21 cellular contexts compared by ENCODE assay signal in the genomic region with DNA sequence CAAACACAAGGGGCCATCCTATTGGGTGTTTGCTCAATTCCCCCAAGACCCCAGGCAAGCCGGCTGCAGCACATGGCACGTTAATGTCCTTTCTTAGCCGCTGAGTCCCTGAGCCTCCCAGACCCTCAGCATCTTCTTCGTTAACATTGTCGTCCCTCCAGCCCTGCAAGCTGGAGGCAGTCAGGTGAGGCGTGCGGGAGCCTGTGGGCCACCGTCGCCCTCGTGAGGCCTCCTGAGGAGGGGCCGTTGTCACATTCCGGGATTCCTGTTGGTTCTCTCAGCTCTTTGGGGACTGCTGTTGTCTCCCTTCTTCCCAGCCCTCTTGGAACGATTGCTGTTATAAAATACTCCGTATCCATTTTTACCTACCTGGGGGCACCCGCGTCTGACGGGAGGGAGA.
A peak's percentile ranks its signal among the peaks of the same experiment; 100 is the strongest.
DNase-seq lines count a peak whose midpoint lies in the region; ATAC-seq, FAIRE-seq and TF ChIP-seq lines count a peak whose summit lies in the region.
"Had no signal": no experiment of that assay in that cellular context is flagged by ENCODE, and none has a peak within 500 bp of the region (broad histone marks: within the 10 kb centered on the region; RNA-seq: fewer than 3 reads in every experiment).

No MANE protein-coding gene starts in this region.

- BruUV-seq in K562 (replicated peaks; lab: Mats Ljungman, UMichigan): no TSS peak

- H3K27ac Mint-ChIP-seq in H9: peak overlapping the region in 2 of 3 experiments; percentile 25 to 70; a peak in 3 of 7 replicates
- no peak overlapping the region for H3K27ac Mint-ChIP-seq in activated CD8-positive, alpha-beta memory T cell treated with anti-CD3 and anti-CD28 coated beads, Interleukin-2, amount 10 ng/mL, durations not matched to agents 7 days and 5 days
- H3K27ac Mint-ChIP-seq: CD8-positive, alpha-beta memory T cell had no signal

- H3K23ac ChIP-seq in H9 (ENCODE audit: insufficient read length, low read depth, low read length) (no peak overlapping the region), mesendoderm (ENCODE audit: low read length) (no peak overlapping the region)

- H3K4ac ChIP-seq in H9 (ENCODE audit: low read depth, low read length) (no peak overlapping the region), mesendoderm (ENCODE audit: low read depth, low read length) (no peak overlapping the region)

- intact Hi-C loops in K562 (cut with micrococcal nuclease): no loop called here
- intact Hi-C loops in aorta (cut with DNase I): no loop called here

- no peaks in the 10 kb centered on the region for H3K9me3 Mint-ChIP-seq in H9
- H3K9me3 Mint-ChIP-seq in activated CD8-positive, alpha-beta memory T cell treated with anti-CD3 and anti-CD28 coated beads, Interleukin-2, amount 10 ng/mL, durations not matched to agents 7 days and 5 days (ENCODE audit: low read depth): no peaks in the 10 kb centered on the region
- H3K9me3 Mint-ChIP-seq: CD8-positive, alpha-beta memory T cell had no signal

- CTCF ChIA-PET in K562 (lab: Yijun Ruan, JAX; ENCODE audit: low intra/inter-chr PET ratio): no interaction called here
- CTCF ChIA-PET in activated CD8-positive, alpha-beta memory T cell treated with anti-CD3 and anti-CD28 coated beads, Interleukin-2, amount 10 ng/mL, durations not matched to agents 7 days and 5 days (lab: Charles Lee): interaction anchor here (1.3 kb wide), 1 partner anchor 61 kb away, joined by 3 read pairs; no protein-coding TSS in a partner anchor

- H4K91ac ChIP-seq in H9 (ENCODE audit: insufficient read length, low read depth, low read length): no peak overlapping the region

- H3K79me1 ChIP-seq in H9 (ENCODE audit: insufficient read depth, low read depth, low read length, poor library complexity, severe bottlenecking): no peaks in the 10 kb centered on the region
- no peaks in the 10 kb centered on the region for H3K79me1 ChIP-seq in mesendoderm (ENCODE audit: low read length)

- H3K4me2 ChIP-seq in H9 (ENCODE audit: insufficient read depth, insufficient read length, low read length): no peak overlapping the region
- H3K4me2 ChIP-seq in K562 (ENCODE audit: insufficient read depth, low read length): no peak overlapping the region
- H3K4me2 ChIP-seq in mesendoderm (ENCODE audit: low read length): no peak overlapping the region
- H3K4me2 ChIP-seq: BLaER1 treated with 17β-estradiol and CSF1 and Interleukin-3, amounts not matched to agents 10 nM and 100 nM had no signal

- in situ Hi-C loops in K562 (cut with MboI): no loop called here

- H3K18ac ChIP-seq in H9 (ENCODE audit: insufficient read length, low read depth, low read length): no peak overlapping the region
- H3K18ac ChIP-seq in mesendoderm (ENCODE audit: low read length): no peak overlapping the region

- H3K9ac ChIP-seq in H9 (ENCODE audit: extremely low read depth, insufficient read length, low read length): no peak overlapping the region
- no peak overlapping the region for H3K9ac ChIP-seq in K562 (ENCODE audit: insufficient read depth in 1 of 2, low read depth in 2 of 2, low read length in 2 of 2)
- H3K9ac ChIP-seq in mesendoderm (ENCODE audit: low read length): peak overlapping the region; percentile 29
- H3K9ac ChIP-seq: BLaER1 treated with 17β-estradiol and CSF1 and Interleukin-3, amounts not matched to agents 10 nM and 100 nM had no signal

- TF ChIP-seq CTCF in H9 (conservative IDR thresholded peaks at IDR 0.05) (peak; percentile 54; the same call in 2 of the 3 replicates), K562 (IDR thresholded peaks at IDR 0.05 in 2 of 3, conservative IDR thresholded peaks at IDR 0.05 in 1 of 3; ENCODE audit: insufficient read depth in 2 of 3, low read depth in 1 of 3, low read length in 3 of 3) (peak in 2 of 3 experiments; percentile 14 to 36; a peak in 2 of 6 replicates)

- no peak for FAIRE-seq in K562 (lab: Jason Lieb, UNC)
- FAIRE-seq: GM12891, GM18507, H54, HTR-8/SVneo, RCC 7860 had no signal

- no peaks in the 10 kb centered on the region for H4K20me1 ChIP-seq in H9 (ENCODE audit: control insufficient read depth, insufficient read depth, insufficient read length)
- H4K20me1 ChIP-seq in K562 (replicated peaks; ENCODE audit: control insufficient read depth, insufficient read depth, low read length): 0 out of 2 replicates have a peak, but pooled peaks cover 3% of the 10 kb centered on the region

- H2BK5ac ChIP-seq in H9 (ENCODE audit: insufficient read length, low read length) (no peak overlapping the region), mesendoderm (ENCODE audit: low read length) (no peak overlapping the region)

- H3K4me3 Mint-ChIP-seq in H9: no peak overlapping the region; a peak in 1 of 5 replicates
- no peak overlapping the region for H3K4me3 Mint-ChIP-seq in activated CD8-positive, alpha-beta memory T cell treated with anti-CD3 and anti-CD28 coated beads, Interleukin-2, amount 10 ng/mL, durations not matched to agents 7 days and 5 days
- H3K4me3 Mint-ChIP-seq: CD8-positive, alpha-beta memory T cell had no signal

- 0 out of 4 replicates have a peak, but pooled peaks of 1 of the 2 experiments have one; percentile 15 for TF ChIP-seq RAD21 in K562 (CRISPR knock-in tag; conservative IDR thresholded peaks at IDR 0.05 in 1 of 2, IDR thresholded peaks at IDR 0.05 in 1 of 2)

- H2BK12ac ChIP-seq in H9 (ENCODE audit: insufficient read length, low read depth, low read length): no peak overlapping the region

- no peak for TF ChIP-seq EP300 in K562 (IDR thresholded peaks at IDR 0.05; ENCODE audit: low read length)

- no CpG with 5 or more reads among the region's 17 CpGs for WGBS in H9 (ENCODE audit: extremely low coverage, insufficient read length, low lambda C conversion rate)
- 78% methylated on average over 14 of the region's 17 CpGs for WGBS in K562 (ENCODE audit: insufficient coverage, low coverage, missing lambda C conversion rate)
- no CpG with 5 or more reads among the region's 17 CpGs for WGBS in mesendoderm (ENCODE audit: extremely low coverage, insufficient coverage, low lambda C conversion rate)
- WGBS in aorta, 2 donors: 95 to 96% methylated on average over 17 of the region's 17 CpGs

- H3K14ac ChIP-seq in H9 (ENCODE audit: insufficient read depth, low read length): no peak overlapping the region

- no peaks in the 10 kb centered on the region for H3K9me1 ChIP-seq in K562 (ENCODE audit: control insufficient read depth, insufficient read depth, low read length)

- H2AFZ ChIP-seq in H9 (ENCODE audit: low read length): no peak overlapping the region
- H2AFZ ChIP-seq in K562 (ENCODE audit: low read depth, low read length): no peak overlapping the region

- H3K27ac ChIP-seq in H9 (ENCODE audit: insufficient read length, low read depth, low read length): no peak overlapping the region
- no peak overlapping the region for H3K27ac ChIP-seq in K562 (ENCODE audit: extremely low read depth, low read depth, low read length)
- no peak overlapping the region for H3K27ac ChIP-seq in mesendoderm (ENCODE audit: low read depth, low read length)
- no peak overlapping the region for H3K27ac ChIP-seq in aorta (ENCODE audit: low read depth in 1 of 2, low read length in 2 of 2)
- H3K27ac ChIP-seq: BLaER1 treated with 17β-estradiol and CSF1 and Interleukin-3, amounts not matched to agents 10 nM and 100 nM; SK-N-MC had no signal

- H3K36me3 Mint-ChIP-seq in H9 (ENCODE audit: insufficient read depth in 1 of 3, low read depth in 3 of 3): peaks cover 6 to 22% (median 16%) of the 10 kb centered on the region in 3 experiments; a peak in 5 of 7 replicates
- no peaks in the 10 kb centered on the region for H3K36me3 Mint-ChIP-seq in activated CD8-positive, alpha-beta memory T cell treated with anti-CD3 and anti-CD28 coated beads, Interleukin-2, amount 10 ng/mL, durations not matched to agents 7 days and 5 days

- H3K36me3 ChIP-seq in K562 (ENCODE audit: control insufficient read depth, insufficient read depth, low read length) (peaks cover 23% of the 10 kb centered on the region; the same call in 1 of the 3 replicates), mesendoderm (ENCODE audit: control insufficient read depth, insufficient read depth, low read length) (no peaks in the 10 kb centered on the region), aorta (ENCODE audit: control insufficient read depth in 1 of 2, insufficient read depth in 2 of 2, low read length in 1 of 2) (peaks cover 0 to 4% of the 10 kb centered on the region in 2 donors)

- H2BK15ac ChIP-seq in H9 (ENCODE audit: low read depth, low read length) (no peak overlapping the region), mesendoderm (replicated peaks; ENCODE audit: low read depth) (no peak overlapping the region)

- no peak overlapping the region for H2BK20ac ChIP-seq in H9 (ENCODE audit: low read depth, low read length, poor library complexity, severe bottlenecking)

- H2AK5ac ChIP-seq in H9 (ENCODE audit: insufficient read length, low read length): no peak overlapping the region
- H2AK5ac ChIP-seq in mesendoderm (ENCODE audit: low read length): no peak overlapping the region

- H3K4me1 Mint-ChIP-seq in H9: peaks cover 25 to 45% of the 10 kb centered on the region in 2 experiments
- no peaks in the 10 kb centered on the region for H3K4me1 Mint-ChIP-seq in activated CD8-positive, alpha-beta memory T cell treated with anti-CD3 and anti-CD28 coated beads, Interleukin-2, amount 10 ng/mL, durations not matched to agents 7 days and 5 days
- H3K4me1 Mint-ChIP-seq: CD8-positive, alpha-beta memory T cell had no signal

- H4K8ac ChIP-seq in H9 (replicated peaks; ENCODE audit: insufficient read length, low read depth, low read length): no peak overlapping the region
- H4K8ac ChIP-seq in mesendoderm (ENCODE audit: low read depth, low read length): no peak overlapping the region

- H3K27me3 ChIP-seq in H9 (ENCODE audit: insufficient read depth, low read length): no peaks in the 10 kb centered on the region
- no peaks in the 10 kb centered on the region for H3K27me3 ChIP-seq in K562 (ENCODE audit: control insufficient read depth in 2 of 2, insufficient read depth in 2 of 2, low read length in 2 of 2)
- H3K27me3 ChIP-seq in mesendoderm (ENCODE audit: insufficient read depth, low read length, poor library complexity): no peaks in the 10 kb centered on the region
- no peaks in the 10 kb centered on the region for H3K27me3 ChIP-seq in aorta (ENCODE audit: control insufficient read depth in 1 of 2, insufficient read depth in 2 of 2, low read length in 1 of 2)
- H3K27me3 ChIP-seq: BLaER1 treated with 17β-estradiol and CSF1 and Interleukin-3, amounts not matched to agents 10 nM and 100 nM had no signal

- H3K9me3 ChIP-seq in H9 (ENCODE audit: control insufficient read depth, low read depth, low read length) (no peaks in the 10 kb centered on the region), K562 (replicated peaks; ENCODE audit: control insufficient read depth, insufficient read depth, low read depth, low read length) (no peaks in the 10 kb centered on the region), aorta (ENCODE audit: control insufficient read depth, low read length) (no peaks in the 10 kb centered on the region)

- H3K4me1 ChIP-seq in H9 (ENCODE audit: insufficient read depth, low read length) (peaks cover 2% of the 10 kb centered on the region; the same call in 1 of the 2 replicates), K562 (replicated peaks in 1 of 2; ENCODE audit: control insufficient read depth in 2 of 2, insufficient read depth in 2 of 2, low read length in 2 of 2) (peaks cover 0 to 18% of the 10 kb centered on the region in 2 experiments; a peak in 2 of 5 replicates), mesendoderm (ENCODE audit: control insufficient read depth, low read depth, low read length) (peaks cover 4% of the 10 kb centered on the region), aorta (ENCODE audit: control insufficient read depth in 1 of 2, insufficient read depth in 2 of 2, low read length in 2 of 2) (no peaks in the 10 kb centered on the region)

- H3K79me2 ChIP-seq in H9 (ENCODE audit: insufficient read depth, low read length): no peaks in the 10 kb centered on the region
- no peaks in the 10 kb centered on the region for H3K79me2 ChIP-seq in K562 (ENCODE audit: control insufficient read depth, insufficient read depth, low read length)
- H3K79me2 ChIP-seq in mesendoderm (ENCODE audit: control insufficient read depth, insufficient read depth, low read length): no peaks in the 10 kb centered on the region

- H3T11ph ChIP-seq in H9 (ENCODE audit: low read length): no peak overlapping the region

- no peak for TF ChIP-seq POLR2A in K562 (conservative IDR thresholded peaks at IDR 0.05)

- H3K23me2 ChIP-seq in H9 (ENCODE audit: insufficient read length, low read depth, low read length, poor library complexity, severe bottlenecking): no peaks in the 10 kb centered on the region

- H2BK120ac ChIP-seq in H9 (ENCODE audit: low read depth, low read length, poor library complexity, severe bottlenecking) (no peak overlapping the region), mesendoderm (ENCODE audit: low read depth, low read length) (no peak overlapping the region)

- no peaks in the 10 kb centered on the region for H3K27me3 Mint-ChIP-seq in H9 (ENCODE audit: low read depth)
- H3K27me3 Mint-ChIP-seq in activated CD8-positive, alpha-beta memory T cell treated with anti-CD3 and anti-CD28 coated beads, Interleukin-2, amount 10 ng/mL, durations not matched to agents 7 days and 5 days: no peaks in the 10 kb centered on the region
- H3K27me3 Mint-ChIP-seq: CD8-positive, alpha-beta memory T cell had no signal

- POLR2A ChIA-PET in K562 (lab: Yijun Ruan, JAX): interaction anchor here (0.8 to 1.5 kb wide), 2 partner anchors 17 to 384 kb away, joined by 3 read pairs; no protein-coding TSS in a partner anchor

- no peak overlapping the region for H3K4me3 ChIP-seq in K562
- no peak overlapping the region for H3K4me3 ChIP-seq in mesendoderm (ENCODE audit: low read length)
- H3K4me3 ChIP-seq in aorta (ENCODE audit: low read length in 2 of 2): no peak overlapping the region
- H3K4me3 ChIP-seq: BLaER1 treated with 17β-estradiol and CSF1 and Interleukin-3, amounts not matched to agents 10 nM and 100 nM; SK-N-MC had no signal

- H3K56ac ChIP-seq in H9 (ENCODE audit: insufficient read length, low read depth, low read length): no peak overlapping the region
- H3K56ac ChIP-seq in mesendoderm (ENCODE audit: low read length): peak overlapping the region; percentile 2

- H4K5ac ChIP-seq in H9 (ENCODE audit: insufficient read length, low read depth, low read length) (no peak overlapping the region), mesendoderm (ENCODE audit: low read length) (no peak overlapping the region)

- ATAC-seq in K562 (peak; percentile 54; the same call in 2 of the 3 replicates), aorta (ENCODE audit: low FRiP score) (no peak)
- ATAC-seq in activated CD8-positive, alpha-beta memory T cell treated with anti-CD3 and anti-CD28 coated beads, Interleukin-2, amount 10 ng/mL, durations not matched to agents 7 days and 5 days: no peak

- peak; percentile 43 for DNase-seq in NCI-H82 (lab: John Stamatoyannopoulos, UW)
- DNase-seq in NCI-H82 treated with DMSO at 0.1 percent for 48 hours (lab: John Stamatoyannopoulos, UW; ENCODE audit: unreplicated experiment): no peak
- peak; percentile 69 for DNase-seq in H9
- no peak for DNase-seq in K562 (ENCODE audit: extremely low read depth in 1 of 4, low spot score in 3 of 4)
- DNase-seq in mesendoderm: peak; percentile 73
- no peak for DNase-seq in aorta
- no peak for DNase-seq in anterior cingulate cortex (lab: John Stamatoyannopoulos, UW)
- no peak for DNase-seq in activated CD8-positive, alpha-beta memory T cell treated with anti-CD3 and anti-CD28 coated beads, Interleukin-2, amount 10 ng/mL, durations not matched to agents 7 days and 5 days
- DNase-seq: CD8-positive, alpha-beta memory T cell; GF-D8; NCI-H1930; NCI-H510A; NCI-H774; Right ventricle myocardium superior had no signal

Comparison
In these comparisons a context has a peak if more than half of its experiments do, and no peak if none do; other contexts are left out.
1. DNase-seq: peak in NCI-H82 (single experiment), H9 (single experiment) and mesendoderm (single experiment); none in NCI-H82 treated with DMSO at 0.1 percent for 48 hours (single experiment), K562 (0 of 4), aorta (0 of 2), anterior cingulate cortex (0 of 58) and activated CD8-positive, alpha-beta memory T cell treated with anti-CD3 and anti-CD28 coated beads, Interleukin-2, amount 10 ng/mL, durations not matched to agents 7 days and 5 days (single experiment).